In the genomic region with DNA sequence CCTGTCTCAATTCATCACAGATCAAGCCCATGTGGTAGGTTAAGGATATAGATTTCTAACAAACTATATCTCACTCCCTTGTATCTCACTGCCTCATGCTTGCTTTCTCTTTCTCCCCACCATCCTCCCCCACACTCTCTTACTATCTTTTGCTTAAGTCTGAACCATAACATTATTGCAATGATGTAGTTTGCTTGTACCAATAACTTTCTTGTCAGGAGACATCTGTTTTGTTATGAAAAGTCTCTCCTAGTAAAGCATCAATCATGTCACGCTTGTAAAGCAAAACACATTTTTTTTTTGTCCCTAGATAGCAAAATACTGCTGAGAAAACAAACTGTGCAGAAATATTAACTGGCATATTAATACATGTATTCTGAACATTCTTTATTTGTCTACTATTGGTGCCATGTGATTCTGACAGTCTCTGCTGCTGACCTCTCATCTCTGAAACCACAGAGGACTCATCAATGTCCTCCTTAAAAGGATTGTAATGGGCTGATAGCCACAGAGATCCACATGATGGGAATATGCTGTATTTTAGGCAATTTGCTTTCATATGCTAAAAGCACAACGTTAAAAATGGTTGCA, we compare ENCODE assay signal across 31 cellular contexts.
DNase-seq lines count a peak whose midpoint lies in the region; FAIRE-seq and TF ChIP-seq lines count a peak whose summit lies in the region.
"Had no signal": no experiment of that assay in that cellular context is flagged by ENCODE, and none has a peak within 500 bp of the region (broad histone marks: within the 10 kb centered on the region; RNA-seq: fewer than 3 reads in every experiment).

No MANE protein-coding gene starts in this region.

- H3K4me2 ChIP-seq in osteoblast (ENCODE audit: insufficient read depth, low read length): no peak overlapping the region
- H3K4me2 ChIP-seq: KMS-11 had no signal

- H3K4me1 ChIP-seq in osteoblast (ENCODE audit: insufficient read depth, low read length) (no peaks in the 10 kb centered on the region), testis (peaks cover 4% of the 10 kb centered on the region)
- H3K4me1 ChIP-seq: parathyroid adenoma had no signal

- peak overlapping the region; percentile 37 for H2AFZ ChIP-seq in osteoblast (ENCODE audit: low read length)
- H2AFZ ChIP-seq: parathyroid adenoma had no signal

- WGBS in testis, 2 donors: 46 to 52% methylated on average over 2 of the region's 2 CpGs

- intact Hi-C loops in testis (cut with DNase I; ENCODE audit: low total_unique reads): no loop called here

- no peaks in the 10 kb centered on the region for H4K20me1 ChIP-seq in osteoblast (ENCODE audit: insufficient read depth, low read length)

- H3K36me3 ChIP-seq in osteoblast (ENCODE audit: insufficient read depth, low read length): no peaks in the 10 kb centered on the region
- no peaks in the 10 kb centered on the region for H3K36me3 ChIP-seq in testis (ENCODE audit: low read depth, missing control alignments)
- H3K36me3 ChIP-seq: transverse colon had no signal

- TF ChIP-seq POLR2A in testis (IDR thresholded peaks at IDR 0.05): no peak

- H3K4me3 ChIP-seq in fibroblast of mammary gland (ENCODE audit: control insufficient read depth, low read depth, low read length) (no peak overlapping the region), osteoblast (ENCODE audit: insufficient read depth, low read length) (no peak overlapping the region), testis (no peak overlapping the region)
- H3K4me3 ChIP-seq: transverse colon had no signal

- no peaks in the 10 kb centered on the region for H3K9me3 ChIP-seq in osteoblast (ENCODE audit: low read depth, low read length)
- H3K9me3 ChIP-seq in testis: no peaks in the 10 kb centered on the region
- H3K9me3 ChIP-seq: transverse colon had no signal

- no peaks in the 10 kb centered on the region for H3K79me2 ChIP-seq in osteoblast (ENCODE audit: insufficient read depth, low read length)
- H3K79me2 ChIP-seq: parathyroid adenoma had no signal

- TF ChIP-seq CTCF in fibroblast of mammary gland (conservative IDR thresholded peaks at IDR 0.05; ENCODE audit: control insufficient read depth, insufficient read depth, low read depth, low read length): no peak
- no peak for TF ChIP-seq CTCF in osteoblast (IDR thresholded peaks at IDR 0.05; ENCODE audit: extremely low read depth, low read depth, low read length)
- TF ChIP-seq CTCF in testis (IDR thresholded peaks at IDR 0.05): no peak

- peak; percentile 57 for FAIRE-seq in HTR-8/SVneo (lab: Jason Lieb, UNC)
- FAIRE-seq: GM18507, GM19239 had no signal

- DNase-seq in AG08395 (ENCODE audit: low spot score) (peak; percentile 10), HTR-8/SVneo (ENCODE audit: insufficient read length, low spot score) (no peak), fibroblast of mammary gland (ENCODE audit: low read depth) (peak; percentile 54), osteoblast (ENCODE audit: insufficient read length, low spot score, missing footprints) (peak; percentile 15), mesenteric fat pad (ENCODE audit: low spot score) (no peak), NOMO-1 treated with dmso at 0.1 percent for 144 hours (lab: John Stamatoyannopoulos, UW; ENCODE audit: unreplicated experiment) (no peak), testis (no peak), putamen (ENCODE audit: low spot score) (no peak)
- DNase-seq: 8988T; activated CD4-positive, alpha-beta T cell treated with anti-CD3 and anti-CD28 coated beads, Interleukin-2, amount 50 U/mL, for 1 hour; activated CD4-positive, CD25-positive, alpha-beta regulatory T cell; activated gamma-delta T cell treated with Interleukin-2 at 50 U/mL for 16 hours; activated naive CD8-positive, alpha-beta T cell treated with anti-CD3 and anti-CD28 coated beads, Interleukin-2, amount 10 ng/mL, durations not matched to agents 7 days and 5 days; activated T-cell treated with anti-CD3 and anti-CD28 coated beads, Interleukin-2, amount 50 U/mL, for 24 hours; DMS79; GOT3; hypothalamus; left cardiac atrium; NCI-H1417; NCI-H2029; NCI-H524; NK-92 treated with Interleukin-12 subunit alpha and Interleukin-12 subunit beta, amount 100 ng/mL, for 24 hours; right cardiac atrium; Right ventricle myocardium superior; stimulated activated CD4-positive, alpha-beta T cell treated with anti-CD3 and anti-CD28 coated beads, Interleukin-12 subunit alpha, Interleukin-12 subunit beta, amount 100 ng/mL, for 4 hours; stimulated activated CD4-positive, alpha-beta T cell treated with anti-CD3 and anti-CD28 coated beads, Interleukin-4, amount 100 ng/mL, for 1 hour; transverse colon had no signal

- H3K27me3 ChIP-seq in osteoblast (ENCODE audit: insufficient read depth, low read length): no peaks in the 10 kb centered on the region
- H3K27me3 ChIP-seq in testis: no peaks in the 10 kb centered on the region
- H3K27me3 ChIP-seq: transverse colon had no signal

- no peak overlapping the region for H3K27ac ChIP-seq in osteoblast (ENCODE audit: low read depth, low read length)
- H3K27ac ChIP-seq in testis: no peak overlapping the region
- H3K27ac ChIP-seq: KMS-11, parathyroid adenoma, transverse colon had no signal

Comparison
In these comparisons a context has a peak if more than half of its experiments do, and no peak if none do; other contexts are left out.
1. DNase-seq: peak in AG08395 (single experiment), fibroblast of mammary gland (single experiment) and osteoblast (single experiment); none in HTR-8/SVneo (single experiment), mesenteric fat pad (single experiment), NOMO-1 treated with dmso at 0.1 percent for 144 hours (single experiment), testis (single experiment) and putamen (single experiment).